Comparison of ENCODE assay signal across 12 cellular contexts in genomic region chr10:51423121-51423452, GRCh38.
A peak's percentile ranks its signal among the peaks of the same experiment; 100 is the strongest.
DNase-seq lines count a peak whose midpoint lies in the region; ATAC-seq, FAIRE-seq and TF ChIP-seq lines count a peak whose summit lies in the region.
"Had no signal": no experiment of that assay in that cellular context is flagged by ENCODE, and none has a peak within 500 bp of the region (broad histone marks: within the 10 kb centered on the region; RNA-seq: fewer than 3 reads in every experiment).

No MANE protein-coding gene starts in this region.

- CTCF ChIA-PET in H1 (lab: Charles Lee; ENCODE audit: partially characterized antibody) = interaction anchor here (0.7 to 2.8 kb wide), 6 partner anchors 9 to 367 kb away, joined by 3 to 18 read pairs (median 4); no protein-coding TSS in a partner anchor

- TF ChIP-seq EP300 in H1 (IDR thresholded peaks at IDR 0.05; ENCODE audit: borderline replicate concordance in 1 of 2, low read depth in 2 of 2, low read length in 2 of 2) = no peak

- DNase-seq in left ventricle myocardium inferior = no peak
- no peak for DNase-seq in Right ventricle myocardium inferior (ENCODE audit: missing footprints)
- peak; percentile 21 for DNase-seq in NCI-H460 (ENCODE audit: extremely low read depth, low read depth)
- no peak for DNase-seq in H1 (ENCODE audit: low read depth in 1 of 2, low spot score in 2 of 2)
- no peak for DNase-seq in EL
- DNase-seq in stimulated activated effector memory CD8-positive, alpha-beta T cell treated with anti-CD3 and anti-CD28 coated beads, Interleukin-12 subunit alpha, Interleukin-12 subunit beta, amount 100 ng/mL, for 72 hours (ENCODE audit: low spot score in 2 of 2) = no peak
- no peak for DNase-seq in GM19240 (ENCODE audit: insufficient read length, low spot score)

- no peak overlapping the region for H2BK12ac ChIP-seq in H1 (ENCODE audit: low read depth, low read length)

- H3K9ac ChIP-seq in H1 (replicated peaks in 1 of 4; ENCODE audit: extremely low read depth in 1 of 4, low read depth in 3 of 4, low read length in 3 of 4) = no peak overlapping the region
- H3K9ac ChIP-seq: BLaER1 treated with 17β-estradiol and CSF1 and Interleukin-3, amounts not matched to agents 10 nM and 100 nM had no signal

- H4K20me1 ChIP-seq in H1 (replicated peaks in 1 of 2; ENCODE audit: control insufficient read depth in 1 of 2, insufficient read depth in 2 of 2, low read length in 2 of 2) = no peaks in the 10 kb centered on the region
- H4K20me1 ChIP-seq: BLaER1 treated with 17β-estradiol and CSF1 and Interleukin-3, amounts not matched to agents 10 nM and 100 nM had no signal

- H3K27me3 ChIP-seq in left ventricle myocardium inferior (ENCODE audit: low read depth) = no peaks in the 10 kb centered on the region
- H3K27me3 ChIP-seq in H1 (replicated peaks in 1 of 4; ENCODE audit: control insufficient read depth in 3 of 4, extremely low read depth in 1 of 4, insufficient read depth in 3 of 4, low read length in 3 of 4) = no peaks in the 10 kb centered on the region
- H3K27me3 ChIP-seq: BLaER1 treated with 17β-estradiol and CSF1 and Interleukin-3, amounts not matched to agents 10 nM and 100 nM had no signal

- H2BK15ac ChIP-seq in H1 (ENCODE audit: low read length) = no peak overlapping the region

- no peak overlapping the region for H2BK5ac ChIP-seq in H1 (ENCODE audit: low read depth, low read length)

- ATAC-seq in Right ventricle myocardium inferior = no peak
- no peak for ATAC-seq in stimulated activated effector memory CD8-positive, alpha-beta T cell treated with anti-CD3 and anti-CD28 coated beads, Interleukin-12 subunit alpha, Interleukin-12 subunit beta, amount 100 ng/mL, for 72 hours

- H2AK5ac ChIP-seq in H1 (ENCODE audit: low read depth, low read length) = no peak overlapping the region

- intact Hi-C loops in left ventricle myocardium inferior (cut with micrococcal nuclease) (loop anchor here (10.0 kb wide), 1 partner anchor 358 kb away; no protein-coding TSS in a partner anchor), Right ventricle myocardium inferior (cut with DNase I) (loop anchor here (5.0 to 10.0 kb wide), 3 partner anchors 188 to 351 kb away; partner anchors contain the start of genes CSTF2T and PRKG1)

- H3K36me3 ChIP-seq in left ventricle myocardium inferior = no peaks in the 10 kb centered on the region
- H3K36me3 ChIP-seq in H1 (ENCODE audit: control insufficient read depth in 2 of 4, insufficient read depth in 4 of 4, low read length in 3 of 4) = no peaks in the 10 kb centered on the region
- H3K36me3 ChIP-seq: BLaER1 treated with 17β-estradiol and CSF1 and Interleukin-3, amounts not matched to agents 10 nM and 100 nM had no signal

- H3K79me2 ChIP-seq in H1 (ENCODE audit: control insufficient read depth in 1 of 2, insufficient read depth in 2 of 2, low read length in 2 of 2) = no peaks in the 10 kb centered on the region

- H4K8ac ChIP-seq in H1 (ENCODE audit: extremely low read depth, insufficient read depth, low read length) = no peak overlapping the region

- no peak overlapping the region for H2AFZ ChIP-seq in H1 (ENCODE audit: low read length)

- no peak for TF ChIP-seq POLR2A in H1 (IDR thresholded peaks at IDR 0.05; ENCODE audit: control extremely low read depth in 1 of 2, low read depth in 2 of 2, low read length in 2 of 2)

- H3K79me1 ChIP-seq in H1 (ENCODE audit: low read depth, low read length) = no peaks in the 10 kb centered on the region

- TF ChIP-seq CTCF in left ventricle myocardium inferior (IDR thresholded peaks at IDR 0.05; ENCODE audit: borderline replicate concordance) = no peak
- no peak for TF ChIP-seq CTCF in H1 (IDR thresholded peaks at IDR 0.05; ENCODE audit: control extremely low read depth in 1 of 3, insufficient read depth in 1 of 3, low read depth in 1 of 3, low read length in 3 of 3)

- H2BK120ac ChIP-seq in H1 (replicated peaks; ENCODE audit: low read depth, low read length) = no peak overlapping the region

- H4K5ac ChIP-seq in H1 (ENCODE audit: insufficient read length, low read depth, low read length) = no peak overlapping the region

- no peak for TF ChIP-seq RAD21 in H1 (IDR thresholded peaks at IDR 0.05 in 1 of 2, conservative IDR thresholded peaks at IDR 0.05 in 1 of 2; ENCODE audit: low read depth in 2 of 2, low read length in 2 of 2)

- H3K27ac Mint-ChIP-seq in stimulated activated effector memory CD8-positive, alpha-beta T cell treated with anti-CD3 and anti-CD28 coated beads, Interleukin-12 subunit alpha, Interleukin-12 subunit beta, amount 100 ng/mL, for 72 hours = no peak overlapping the region

- H3K4me1 ChIP-seq in left ventricle myocardium inferior (peaks cover 61% of the 10 kb centered on the region), H1 (replicated peaks in 1 of 4; ENCODE audit: control insufficient read depth in 3 of 4, insufficient read depth in 4 of 4, low read length in 3 of 4) (peaks cover 0 to 3% (median 1%) of the 10 kb centered on the region in 4 experiments; a peak in 3 of 7 replicates)

- POLR2A ChIA-PET in H1 (lab: Charles Lee; ENCODE audit: partially characterized antibody) = no interaction called here

- no peak overlapping the region for H2BK20ac ChIP-seq in H1 (ENCODE audit: low read length)

- no peak overlapping the region for H3K4ac ChIP-seq in H1 (replicated peaks; ENCODE audit: insufficient read length, low read depth, low read length)

- no peak overlapping the region for H4K91ac ChIP-seq in H1 (replicated peaks; ENCODE audit: insufficient read length, low read length)

- FAIRE-seq in H1 (lab: Jason Lieb, UNC) = no peak

- H3K18ac ChIP-seq in H1 (ENCODE audit: extremely low read depth, low read length) = no peak overlapping the region

- H3K23me2 ChIP-seq in H1 (ENCODE audit: low read depth, low read length) = no peaks in the 10 kb centered on the region; the same call in 1 of the 2 replicates

- no peaks in the 10 kb centered on the region for H3K9me3 Mint-ChIP-seq in stimulated activated effector memory CD8-positive, alpha-beta T cell treated with anti-CD3 and anti-CD28 coated beads, Interleukin-12 subunit alpha, Interleukin-12 subunit beta, amount 100 ng/mL, for 72 hours
- H3K9me3 Mint-ChIP-seq: CD4-positive, CD25-positive, alpha-beta regulatory T cell had no signal

- no peak overlapping the region for H3K4me3 ChIP-seq in left ventricle myocardium inferior
- no peak overlapping the region for H3K4me3 ChIP-seq in H1 (ENCODE audit: extremely low read depth in 1 of 4, insufficient read depth in 2 of 4, low read depth in 3 of 4, low read length in 4 of 4)
- H3K4me3 ChIP-seq: BLaER1 treated with 17β-estradiol and CSF1 and Interleukin-3, amounts not matched to agents 10 nM and 100 nM; GM23248 had no signal

- no peak overlapping the region for H3K14ac ChIP-seq in H1 (ENCODE audit: insufficient read length)

- WGBS in H1 (ENCODE audit: extremely low coverage in 1 of 2, insufficient coverage in 1 of 2, insufficient read length in 1 of 2, insufficient replicate concordance in 2 of 2, low coverage in 1 of 2, low lambda C conversion rate in 2 of 2, missing lambda C conversion rate in 1 of 2), 2 experiments = 66% methylated on average over 4 of the region's 4 CpGs; no CpG with 5 or more reads in 1 of the 2 experiments

- no peak overlapping the region for H3K56ac ChIP-seq in H1 (replicated peaks; ENCODE audit: insufficient read length, low read depth, low read length)

- H3K9me3 ChIP-seq in left ventricle myocardium inferior (replicated peaks) = no peaks in the 10 kb centered on the region
- H3K9me3 ChIP-seq in H1 (ENCODE audit: insufficient read depth in 2 of 2, low read depth in 1 of 2, low read length in 1 of 2) = no peaks in the 10 kb centered on the region
- H3K9me3 ChIP-seq: BLaER1 treated with 17β-estradiol and CSF1 and Interleukin-3, amounts not matched to agents 10 nM and 100 nM had no signal

- no peaks in the 10 kb centered on the region for H3K4me1 Mint-ChIP-seq in stimulated activated effector memory CD8-positive, alpha-beta T cell treated with anti-CD3 and anti-CD28 coated beads, Interleukin-12 subunit alpha, Interleukin-12 subunit beta, amount 100 ng/mL, for 72 hours
- H3K4me1 Mint-ChIP-seq: CD4-positive, CD25-positive, alpha-beta regulatory T cell had no signal

- no peaks in the 10 kb centered on the region for H3K36me3 Mint-ChIP-seq in stimulated activated effector memory CD8-positive, alpha-beta T cell treated with anti-CD3 and anti-CD28 coated beads, Interleukin-12 subunit alpha, Interleukin-12 subunit beta, amount 100 ng/mL, for 72 hours
- H3K36me3 Mint-ChIP-seq: CD4-positive, CD25-positive, alpha-beta regulatory T cell had no signal

- H3K4me3 Mint-ChIP-seq in stimulated activated effector memory CD8-positive, alpha-beta T cell treated with anti-CD3 and anti-CD28 coated beads, Interleukin-12 subunit alpha, Interleukin-12 subunit beta, amount 100 ng/mL, for 72 hours = no peak overlapping the region
- H3K4me3 Mint-ChIP-seq: CD4-positive, CD25-positive, alpha-beta regulatory T cell had no signal

- H3K27ac ChIP-seq in left ventricle myocardium inferior (replicated peaks) (peak overlapping the region; percentile 73), H1 (ENCODE audit: low read depth, low read length) (no peak overlapping the region)
- H3K27ac ChIP-seq: 22Rv1; BLaER1 treated with 17β-estradiol and CSF1 and Interleukin-3, amounts not matched to agents 10 nM and 100 nM; GM23248; HL-60 had no signal

- no peak overlapping the region for H3K4me2 ChIP-seq in H1 (ENCODE audit: insufficient read depth in 1 of 2, low read depth in 2 of 2, low read length in 2 of 2)

- no peak overlapping the region for H3K23ac ChIP-seq in H1 (ENCODE audit: insufficient read length)

TF ChIP-seq in H1, 55 proteins besides CTCF, POLR2A, EP300 and RAD21:
- TF ChIP-seq EZH2 (IDR thresholded peaks at IDR 0.05; ENCODE audit: low read depth, low read length, severe bottlenecking) = no peak
- peak; percentile 97 for TF ChIP-seq CEBPB (IDR thresholded peaks at IDR 0.05; ENCODE audit: low read depth, low read length)
